8 cellular contexts compared by ENCODE assay signal in genomic region chr20:18588554-18589043, GRCh38. TPM values are rescaled to one million over a fixed set of nuclear protein-coding genes. Genes with fewer than 3 reads are reported as not detected.
DNase-seq lines count a peak whose midpoint lies in the region; ATAC-seq, FAIRE-seq and TF ChIP-seq lines count a peak whose summit lies in the region.

No MANE protein-coding gene starts in this region.

- no peaks in the 10 kb centered on the region for H3K36me3 Mint-ChIP-seq in astrocyte (ENCODE audit: low read depth, unreplicated experiment)

- no peaks in the 10 kb centered on the region for H3K27me3 Mint-ChIP-seq in astrocyte (ENCODE audit: low read depth, unreplicated experiment)

- no peak for TF ChIP-seq POLR2A in thyroid gland (IDR thresholded peaks at IDR 0.05)

- H3K27ac Mint-ChIP-seq in astrocyte (ENCODE audit: unreplicated experiment): peak overlapping the region; percentile 86

- H3K4me1 ChIP-seq in astrocyte (ENCODE audit: insufficient read depth, low read length): peaks cover 6% of the 10 kb centered on the region
- peaks cover 12 to 13% of the 10 kb centered on the region in 2 donors for H3K4me1 ChIP-seq in thyroid gland

- peak overlapping the region; percentile 92 for H3K4me3 ChIP-seq in astrocyte (ENCODE audit: insufficient read depth, low read depth, low read length)
- peak overlapping the region; percentile 79 to 90 (median 82) for H3K4me3 ChIP-seq in thyroid gland (replicated peaks in 1 of 3)

- H4K20me1 ChIP-seq in astrocyte (ENCODE audit: insufficient read depth, low read length): peaks cover 4% of the 10 kb centered on the region

- H3K4me3 Mint-ChIP-seq in astrocyte (ENCODE audit: unreplicated experiment): peak overlapping the region; percentile 95

- H3K4me2 ChIP-seq in astrocyte (ENCODE audit: low read length): peak overlapping the region; percentile 95

- H2AFZ ChIP-seq in astrocyte (ENCODE audit: low read depth, low read length): peak overlapping the region; percentile 88

- peak; percentile 20 for ATAC-seq in GM18873 (IDR thresholded peaks at IDR 0.05; ENCODE audit: low FRiP score, unreplicated experiment)
- peak; percentile 5 for ATAC-seq in HG03139 (IDR thresholded peaks at IDR 0.05; ENCODE audit: unreplicated experiment)
- no peak for ATAC-seq in GM18520 (IDR thresholded peaks at IDR 0.05; ENCODE audit: unreplicated experiment)

- FAIRE-seq in astrocyte (lab: Jason Lieb, UNC): no peak

- no peak for TF ChIP-seq CTCF in astrocyte (IDR thresholded peaks at IDR 0.05; ENCODE audit: insufficient read depth, low read depth, low read length)
- TF ChIP-seq CTCF in thyroid gland (IDR thresholded peaks at IDR 0.05): no peak

- intact Hi-C loops in thyroid gland (cut with DNase I): loop anchor here (10.0 kb wide), 1 partner anchor 84 kb away; the partner anchor contains the start of gene SEC23B

- DNase-seq in astrocyte (ENCODE audit: low read depth): no peak
- DNase-seq in left kidney (ENCODE audit: low read depth, low spot score): peak; percentile 51
- DNase-seq in thyroid gland: no peak
- no peak for DNase-seq in central memory CD4-positive, alpha-beta T cell
- no peak for DNase-seq in stimulated activated CD4-positive, alpha-beta T cell treated with anti-CD3 and anti-CD28 coated beads, Interleukin-12 subunit alpha, Interleukin-12 subunit beta, amount 100 ng/mL, for 4 hours

- no peaks in the 10 kb centered on the region for H3K36me3 ChIP-seq in astrocyte (ENCODE audit: insufficient read depth, low read length)
- no peaks in the 10 kb centered on the region for H3K36me3 ChIP-seq in thyroid gland

- H3K9ac ChIP-seq in astrocyte (ENCODE audit: low read length): peak overlapping the region; percentile 84

- H3K9me3 Mint-ChIP-seq in astrocyte (ENCODE audit: unreplicated experiment): no peaks in the 10 kb centered on the region

- no peaks in the 10 kb centered on the region for H3K9me3 ChIP-seq in astrocyte (ENCODE audit: insufficient read depth, low read depth, low read length)
- no peaks in the 10 kb centered on the region for H3K9me3 ChIP-seq in thyroid gland

- H3K27ac ChIP-seq in astrocyte (ENCODE audit: low read depth, low read length) (peak overlapping the region; percentile 62), thyroid gland (peak overlapping the region in 2 of 3 donors; percentile 54 to 61)

- H3K4me1 Mint-ChIP-seq in astrocyte (ENCODE audit: low read depth, unreplicated experiment): peaks cover 4% of the 10 kb centered on the region

- H3K27me3 ChIP-seq in astrocyte (ENCODE audit: insufficient read depth, low read length) (no peaks in the 10 kb centered on the region), thyroid gland (no peaks in the 10 kb centered on the region)

- 11 to 14% methylated on average over 19 of the region's 19 CpGs for WGBS in thyroid gland, 2 donors

- H3K79me2 ChIP-seq in astrocyte (ENCODE audit: insufficient read depth, low read length): peaks cover 45% of the 10 kb centered on the region

RNA-seq across cellular contexts. Expression of gene DTD1, which starts 0.7 kb away (rescaled TPM):
- total RNA-seq in astrocyte (38.1 and 40.5 TPM in 2 replicates), thyroid gland (10 to 100 TPM; 42.7 to 57.6 (median 52.4) TPM)

RNA-seq across cellular contexts. Expression of gene SMIM26, which starts 21.4 kb away (rescaled TPM):
- total RNA-seq in astrocyte (51.3 and 56.9 TPM in 2 replicates), thyroid gland (100 to 1,000 TPM; 113 to 243 (median 132) TPM)
